In the genomic region with DNA sequence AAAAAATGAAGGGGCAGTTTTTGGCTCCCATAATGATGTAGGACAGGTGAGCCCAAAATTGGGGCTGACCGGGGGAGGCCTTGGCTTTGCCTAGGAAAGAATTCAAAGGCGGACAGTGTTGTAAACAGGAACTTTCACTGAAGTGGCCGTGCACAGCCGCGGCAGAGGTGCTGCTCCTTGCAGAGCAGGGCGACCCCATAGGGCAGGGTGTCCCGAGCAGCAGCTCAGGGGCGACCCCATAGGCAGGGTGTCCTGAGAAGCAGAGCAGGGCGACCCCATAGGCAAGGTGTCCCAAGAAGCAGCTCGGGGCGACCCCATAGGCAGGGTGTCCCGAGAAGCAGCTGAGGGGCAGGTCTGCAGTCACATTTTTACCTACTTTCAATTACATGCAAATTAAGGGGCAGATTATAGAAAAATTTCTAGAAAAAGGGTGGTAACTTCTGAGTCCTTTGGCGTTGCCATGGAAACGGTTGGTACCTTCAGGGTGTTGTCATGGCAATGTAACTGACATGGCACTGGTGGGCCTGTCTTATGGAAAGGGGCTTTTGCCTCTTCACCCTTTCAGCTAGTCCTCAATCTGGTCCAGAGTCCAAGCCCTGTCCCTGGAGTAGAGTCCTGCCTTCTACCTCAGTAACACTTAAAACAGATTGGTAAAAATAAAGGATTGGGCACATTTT, we compare ENCODE assay signal across 31 cellular contexts.
DNase-seq lines count a peak whose midpoint lies in the region; ATAC-seq, FAIRE-seq and TF ChIP-seq lines count a peak whose summit lies in the region.
"Had no signal": no experiment of that assay in that cellular context is flagged by ENCODE, and none has a peak within 500 bp of the region (broad histone marks: within the 10 kb centered on the region; RNA-seq: fewer than 3 reads in every experiment).

No MANE protein-coding gene starts in this region.

- H3K9me1 ChIP-seq in K562 (ENCODE audit: control insufficient read depth, insufficient read depth, low read length) = no peaks in the 10 kb centered on the region

- no peak for TF ChIP-seq EP300 in K562 (IDR thresholded peaks at IDR 0.05; ENCODE audit: low read length)

- POLR2A ChIA-PET in K562 (lab: Yijun Ruan, JAX) = no interaction called here

- H3K4me1 Mint-ChIP-seq in CD14-positive monocyte (peaks cover 31% of the 10 kb centered on the region), neural crest cell (peaks cover 4% of the 10 kb centered on the region), immature natural killer cell (no peaks in the 10 kb centered on the region)
- H3K4me1 Mint-ChIP-seq: activated CD4-positive, alpha-beta T cell treated with anti-CD3 and anti-CD28 coated beads, Interleukin-2, amount 10 ng/mL, durations not matched to agents 7 days and 5 days; CD8-positive, alpha-beta memory T cell; stimulated activated naive CD8-positive, alpha-beta T cell treated with anti-CD3 and anti-CD28 coated beads, Interleukin-15, amount 100 ng/mL, for 72 hours had no signal

- no TSS peak for BruUV-seq in K562 (replicated peaks; lab: Mats Ljungman, UMichigan)

- no peaks in the 10 kb centered on the region for H3K79me2 ChIP-seq in K562 (ENCODE audit: control insufficient read depth, insufficient read depth, low read length)

- H3K36me3 ChIP-seq in K562 (ENCODE audit: control insufficient read depth, insufficient read depth, low read length) = no peaks in the 10 kb centered on the region
- H3K36me3 ChIP-seq in effector memory CD4-positive, alpha-beta T cell (ENCODE audit: control insufficient read depth, insufficient read depth, low read length) = no peaks in the 10 kb centered on the region
- H3K36me3 ChIP-seq: BE2C, colonic mucosa, left ventricle myocardium inferior, neutrophil, SJCRH30, WERI-Rb-1 had no signal

- peak overlapping the region; percentile 37 to 81 for H3K4me3 Mint-ChIP-seq in CD14-positive monocyte
- H3K4me3 Mint-ChIP-seq in neural crest cell = no peak overlapping the region
- no peak overlapping the region for H3K4me3 Mint-ChIP-seq in immature natural killer cell
- H3K4me3 Mint-ChIP-seq: activated CD4-positive, alpha-beta T cell treated with anti-CD3 and anti-CD28 coated beads, Interleukin-2, amount 10 ng/mL, durations not matched to agents 7 days and 5 days; activated naive CD8-positive, alpha-beta T cell treated with anti-CD3 and anti-CD28 coated beads for 36 hours; CD8-positive, alpha-beta memory T cell; effector memory CD8-positive, alpha-beta T cell; stimulated activated naive CD8-positive, alpha-beta T cell treated with anti-CD3 and anti-CD28 coated beads, Interleukin-15, amount 100 ng/mL, for 72 hours had no signal

- peaks cover 17 to 40% (median 23%) of the 10 kb centered on the region in 3 donors for H3K27me3 Mint-ChIP-seq in CD14-positive monocyte (ENCODE audit: low read depth in 3 of 3)
- H3K27me3 Mint-ChIP-seq in neural crest cell (ENCODE audit: low read depth) = no peaks in the 10 kb centered on the region
- peaks cover 0 to 2% (median 2%) of the 10 kb centered on the region in 3 donors for H3K27me3 Mint-ChIP-seq in immature natural killer cell (ENCODE audit: low read depth in 3 of 3)

- H2AFZ ChIP-seq in K562 (ENCODE audit: low read depth, low read length) = no peak overlapping the region

- no peak for FAIRE-seq in K562 (lab: Jason Lieb, UNC)

- ATAC-seq in K562 = no peak
- ATAC-seq: effector memory CD8-positive, alpha-beta T cell; right cardiac atrium; stimulated activated naive CD8-positive, alpha-beta T cell treated with anti-CD3 and anti-CD28 coated beads, Interleukin-15, amount 100 ng/mL, for 72 hours had no signal

- no peaks in the 10 kb centered on the region for H3K9me3 ChIP-seq in K562 (replicated peaks; ENCODE audit: control insufficient read depth, insufficient read depth, low read depth, low read length)
- H3K9me3 ChIP-seq in effector memory CD4-positive, alpha-beta T cell (ENCODE audit: control insufficient read depth, low read length) = no peaks in the 10 kb centered on the region
- H3K9me3 ChIP-seq: BE2C, colonic mucosa, left ventricle myocardium inferior, neutrophil, SJCRH30 had no signal

- no peak overlapping the region for H3K4me2 ChIP-seq in K562 (ENCODE audit: insufficient read depth, low read length)

- TF ChIP-seq RAD21 in K562 (CRISPR knock-in tag; conservative IDR thresholded peaks at IDR 0.05 in 1 of 2, IDR thresholded peaks at IDR 0.05 in 1 of 2) = no peak

- no peak for TF ChIP-seq POLR2A in NB4 (IDR thresholded peaks at IDR 0.05; ENCODE audit: extremely low read depth, insufficient read length)
- TF ChIP-seq POLR2A in K562 (conservative IDR thresholded peaks at IDR 0.05) = no peak

- H3K9ac ChIP-seq in K562 (ENCODE audit: insufficient read depth in 1 of 2, low read depth in 2 of 2, low read length in 2 of 2) = no peak overlapping the region

- no peak overlapping the region for H3K27ac ChIP-seq in K562 (ENCODE audit: extremely low read depth, low read depth, low read length)
- no peak overlapping the region for H3K27ac ChIP-seq in effector memory CD4-positive, alpha-beta T cell (ENCODE audit: insufficient read depth, low read length, poor library complexity, severe bottlenecking)
- H3K27ac ChIP-seq: colonic mucosa, left ventricle myocardium inferior, neutrophil, SJCRH30, WERI-Rb-1 had no signal

- no peaks in the 10 kb centered on the region for H3K36me3 Mint-ChIP-seq in CD14-positive monocyte
- no peaks in the 10 kb centered on the region for H3K36me3 Mint-ChIP-seq in neural crest cell (ENCODE audit: low read depth)
- no peaks in the 10 kb centered on the region for H3K36me3 Mint-ChIP-seq in immature natural killer cell
- H3K36me3 Mint-ChIP-seq: activated naive CD8-positive, alpha-beta T cell treated with anti-CD3 and anti-CD28 coated beads for 36 hours; CD8-positive, alpha-beta memory T cell had no signal

- H3K27ac Mint-ChIP-seq in CD14-positive monocyte (peak overlapping the region in 6 of 7 donors; percentile 46 to 86 (median 68)), neural crest cell (ENCODE audit: unreplicated experiment) (no peak overlapping the region), immature natural killer cell (no peak overlapping the region)
- H3K27ac Mint-ChIP-seq: activated CD4-positive, alpha-beta T cell treated with anti-CD3 and anti-CD28 coated beads, Interleukin-2, amount 10 ng/mL, durations not matched to agents 7 days and 5 days; activated naive CD8-positive, alpha-beta T cell treated with anti-CD3 and anti-CD28 coated beads for 36 hours; CD8-positive, alpha-beta memory T cell; effector memory CD8-positive, alpha-beta T cell; stimulated activated naive CD8-positive, alpha-beta T cell treated with anti-CD3 and anti-CD28 coated beads, Interleukin-15, amount 100 ng/mL, for 72 hours had no signal

- in situ Hi-C loops in K562 (cut with MboI) = no loop called here

- no peaks in the 10 kb centered on the region for H4K20me1 ChIP-seq in K562 (replicated peaks; ENCODE audit: control insufficient read depth, insufficient read depth, low read length)

- no peaks in the 10 kb centered on the region; a peak in 2 of 5 replicates for H3K27me3 ChIP-seq in K562 (ENCODE audit: control insufficient read depth in 2 of 2, insufficient read depth in 2 of 2, low read length in 2 of 2)
- H3K27me3 ChIP-seq in effector memory CD4-positive, alpha-beta T cell (replicated peaks; ENCODE audit: control insufficient read depth, insufficient read depth, low read length, poor library complexity, severe bottlenecking) = no peaks in the 10 kb centered on the region
- H3K27me3 ChIP-seq: BE2C, colonic mucosa, neutrophil, SJCRH30 had no signal

- peaks cover 0 to 10% (median 7%) of the 10 kb centered on the region in 7 donors for H3K9me3 Mint-ChIP-seq in CD14-positive monocyte
- H3K9me3 Mint-ChIP-seq in neural crest cell = no peaks in the 10 kb centered on the region
- no peaks in the 10 kb centered on the region for H3K9me3 Mint-ChIP-seq in immature natural killer cell
- H3K9me3 Mint-ChIP-seq: activated CD4-positive, alpha-beta T cell treated with anti-CD3 and anti-CD28 coated beads, Interleukin-2, amount 10 ng/mL, durations not matched to agents 7 days and 5 days; activated naive CD8-positive, alpha-beta T cell treated with anti-CD3 and anti-CD28 coated beads for 36 hours; effector memory CD8-positive, alpha-beta T cell; stimulated activated naive CD8-positive, alpha-beta T cell treated with anti-CD3 and anti-CD28 coated beads, Interleukin-15, amount 100 ng/mL, for 72 hours had no signal

- H3K4me3 ChIP-seq in NB4 (ENCODE audit: low read depth, low read length) (no peak overlapping the region), K562 (no peak overlapping the region)
- H3K4me3 ChIP-seq in effector memory CD4-positive, alpha-beta T cell (ENCODE audit: insufficient read depth, low read depth, low read length, poor library complexity, severe bottlenecking) = no peak overlapping the region
- H3K4me3 ChIP-seq: colonic mucosa, left ventricle myocardium inferior, SJCRH30 had no signal

- WGBS in K562 (ENCODE audit: insufficient coverage, low coverage, missing lambda C conversion rate) = 2% methylated on average over 13 of the region's 14 CpGs

- CTCF ChIA-PET in K562 (lab: Yijun Ruan, JAX; ENCODE audit: low intra/inter-chr PET ratio) = no interaction called here

- TF ChIP-seq CTCF in CD14-positive monocyte (IDR thresholded peaks at IDR 0.05) (no peak), NB4 (IDR thresholded peaks at IDR 0.05; ENCODE audit: low read depth, low read length) (no peak), K562 (IDR thresholded peaks at IDR 0.05 in 2 of 3, conservative IDR thresholded peaks at IDR 0.05 in 1 of 3; ENCODE audit: insufficient read depth in 2 of 3, low read depth in 1 of 3, low read length in 3 of 3) (no peak), neural crest cell (conservative IDR thresholded peaks at IDR 0.05) (no peak)

- DNase-seq in CD14-positive monocyte (ENCODE audit: low spot score) = no peak
- peak; percentile 22 for DNase-seq in NB4 (ENCODE audit: low read depth)
- DNase-seq in K562 (ENCODE audit: extremely low read depth in 1 of 4, low spot score in 3 of 4) = no peak
- peak; percentile 5 for DNase-seq in neural crest cell (ENCODE audit: low read depth, low spot score)
- DNase-seq in effector memory CD4-positive, alpha-beta T cell = no peak
- DNase-seq in immature natural killer cell = no peak
- DNase-seq in NCI-H1048 (lab: John Stamatoyannopoulos, UW) = no peak
- DNase-seq: ACHN; activated CD4-positive, alpha-beta T cell treated with anti-CD3 and anti-CD28 coated beads, Interleukin-2, amount 10 ng/mL, durations not matched to agents 7 days and 5 days; activated effector memory CD4-positive, alpha-beta T cell treated with anti-CD3 and anti-CD28 coated beads, Interleukin-2, amount 50 U/mL, for 16 hours; activated naive CD8-positive, alpha-beta T cell treated with anti-CD3 and anti-CD28 coated beads for 36 hours; activated T-cell treated with anti-CD3 and anti-CD28 coated beads, Interleukin-2, amount 50 U/mL, for 1 hour; BE2C; CD8-positive, alpha-beta memory T cell; colonic mucosa; effector memory CD8-positive, alpha-beta T cell; islet precursor cell; left ventricle myocardium inferior; NCI-H1417; NCI-H2029; NCI-H82; posterior cingulate gyrus; SJCRH30; stimulated activated CD4-positive, alpha-beta T cell treated with anti-CD3 and anti-CD28 coated beads, Interleukin-12 subunit alpha, Interleukin-12 subunit beta, amount 100 ng/mL, for 4 hours; stimulated activated CD4-positive, alpha-beta T cell treated with anti-CD3 and anti-CD28 coated beads, Interleukin-2, amount 100 ng/mL, for 48 hours; stimulated activated naive CD8-positive, alpha-beta T cell treated with anti-CD3 and anti-CD28 coated beads, Interleukin-15, amount 100 ng/mL, for 72 hours; SW 1271; T-helper 9 cell; WERI-Rb-1 had no signal

- intact Hi-C loops in CD14-positive monocyte (cut with micrococcal nuclease) (no loop called here), K562 (cut with micrococcal nuclease) (no loop called here)

- no peaks in the 10 kb centered on the region for H3K4me1 ChIP-seq in K562 (replicated peaks in 1 of 2; ENCODE audit: control insufficient read depth in 2 of 2, insufficient read depth in 2 of 2, low read length in 2 of 2)
- no peaks in the 10 kb centered on the region for H3K4me1 ChIP-seq in effector memory CD4-positive, alpha-beta T cell (ENCODE audit: control insufficient read depth, insufficient read depth, low read length, poor library complexity, severe bottlenecking)
- H3K4me1 ChIP-seq: BE2C, colonic mucosa, left ventricle myocardium inferior, SJCRH30 had no signal

Comparison
In these comparisons a context has a peak if more than half of its experiments do, and no peak if none do; other contexts are left out.
1. DNase-seq: peak in NB4 (single experiment) and neural crest cell (single experiment); none in CD14-positive monocyte (single experiment), K562 (0 of 4), effector memory CD4-positive, alpha-beta T cell (0 of 3), immature natural killer cell (0 of 3) and NCI-H1048 (single experiment).
2. H3K27ac Mint-ChIP-seq: peak in CD14-positive monocyte (6 of 7); none in neural crest cell (single experiment) and immature natural killer cell (0 of 6).
3. H3K4me3 Mint-ChIP-seq: peak in CD14-positive monocyte (2 of 2); none in neural crest cell (single experiment) and immature natural killer cell (0 of 5).